Comparison of ENCODE assay signal across 10 cellular contexts in the genomic region with DNA sequence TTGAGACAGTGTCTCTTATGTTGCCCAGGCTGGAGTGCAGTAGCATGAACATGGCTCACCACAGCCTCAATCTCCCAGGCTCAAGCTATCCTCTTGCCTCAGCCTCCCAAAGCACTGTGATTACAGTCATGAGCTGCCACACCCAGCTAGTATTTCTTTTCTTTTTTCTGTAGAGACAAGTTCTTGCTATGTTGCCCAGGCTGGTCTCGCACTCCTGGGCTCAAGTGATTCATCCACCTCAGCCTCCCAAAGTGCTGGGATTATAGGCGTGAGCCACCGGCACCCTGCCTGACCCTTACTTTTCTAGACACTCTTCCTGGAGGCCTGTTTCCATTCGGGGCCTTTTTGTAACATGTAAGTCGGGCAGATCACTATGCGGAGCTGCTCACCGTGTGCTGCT.
DNase-seq lines count a peak whose midpoint lies in the region; ATAC-seq and TF ChIP-seq lines count a peak whose summit lies in the region.
"Had no signal": no experiment of that assay in that cellular context is flagged by ENCODE, and none has a peak within 500 bp of the region (broad histone marks: within the 10 kb centered on the region; RNA-seq: fewer than 3 reads in every experiment).

No MANE protein-coding gene starts in this region.

- no peaks in the 10 kb centered on the region for H3K9me3 Mint-ChIP-seq in activated naive CD8-positive, alpha-beta T cell treated with anti-CD3 and anti-CD28 coated beads, Interleukin-2, amount 50 U/mL, for 24 hours
- H3K9me3 Mint-ChIP-seq: activated naive CD8-positive, alpha-beta T cell treated with anti-CD3 and anti-CD28 coated beads for 36 hours had no signal

- H3K27ac Mint-ChIP-seq in activated naive CD8-positive, alpha-beta T cell treated with anti-CD3 and anti-CD28 coated beads, Interleukin-2, amount 50 U/mL, for 24 hours: no peak overlapping the region
- H3K27ac Mint-ChIP-seq: activated naive CD8-positive, alpha-beta T cell treated with anti-CD3 and anti-CD28 coated beads for 36 hours had no signal

- TF ChIP-seq CTCF in WERI-Rb-1 (IDR thresholded peaks at IDR 0.05; ENCODE audit: low read depth, low read length): no peak

- H3K36me3 Mint-ChIP-seq in activated naive CD8-positive, alpha-beta T cell treated with anti-CD3 and anti-CD28 coated beads, Interleukin-2, amount 50 U/mL, for 24 hours (ENCODE audit: low read depth): no peaks in the 10 kb centered on the region
- H3K36me3 Mint-ChIP-seq: activated naive CD8-positive, alpha-beta T cell treated with anti-CD3 and anti-CD28 coated beads for 36 hours had no signal

- H3K27ac ChIP-seq in WERI-Rb-1 (peak overlapping the region; percentile 64), skin epidermis (peak overlapping the region in 17 of 21 experiments; percentile 21 to 91 (median 82))
- H3K27ac ChIP-seq: C4-2B had no signal

- no peaks in the 10 kb centered on the region for H3K27me3 ChIP-seq in WERI-Rb-1 (ENCODE audit: insufficient read depth, low read depth, severe bottlenecking)

- H3K36me3 ChIP-seq in WERI-Rb-1: no peaks in the 10 kb centered on the region

- H3K27me3 Mint-ChIP-seq in activated naive CD8-positive, alpha-beta T cell treated with anti-CD3 and anti-CD28 coated beads, Interleukin-2, amount 50 U/mL, for 24 hours: no peaks in the 10 kb centered on the region
- H3K27me3 Mint-ChIP-seq: activated naive CD8-positive, alpha-beta T cell treated with anti-CD3 and anti-CD28 coated beads for 36 hours had no signal

- DNase-seq in ELR (ENCODE audit: low read depth) (peak; percentile 53), WERI-Rb-1 (peak; percentile 26), iris pigment epithelial cell (ENCODE audit: low read depth) (peak; percentile 52), T-helper 1 cell (no peak), NOMO-1 (lab: John Stamatoyannopoulos, UW; ENCODE audit: unreplicated experiment in 2 of 2) (no peak)
- no peak for DNase-seq in activated naive CD8-positive, alpha-beta T cell treated with anti-CD3 and anti-CD28 coated beads, Interleukin-2, amount 50 U/mL, for 24 hours
- DNase-seq: activated naive CD8-positive, alpha-beta T cell treated with anti-CD3 and anti-CD28 coated beads for 36 hours had no signal

- H3K9me3 ChIP-seq in WERI-Rb-1 (ENCODE audit: severe bottlenecking): no peaks in the 10 kb centered on the region

- H3K4me1 Mint-ChIP-seq in activated naive CD8-positive, alpha-beta T cell treated with anti-CD3 and anti-CD28 coated beads, Interleukin-2, amount 50 U/mL, for 24 hours: no peaks in the 10 kb centered on the region
- H3K4me1 Mint-ChIP-seq: activated naive CD8-positive, alpha-beta T cell treated with anti-CD3 and anti-CD28 coated beads for 36 hours had no signal

- H3K4me3 ChIP-seq in WERI-Rb-1 (ENCODE audit: low read depth, low read length): no peak overlapping the region
- H3K4me3 ChIP-seq in skin epidermis: no peak overlapping the region

- ATAC-seq in GM21367 (IDR thresholded peaks at IDR 0.05; ENCODE audit: unreplicated experiment): no peak
- no peak for ATAC-seq in activated naive CD8-positive, alpha-beta T cell treated with anti-CD3 and anti-CD28 coated beads, Interleukin-2, amount 50 U/mL, for 24 hours

- H3K4me3 Mint-ChIP-seq in activated naive CD8-positive, alpha-beta T cell treated with anti-CD3 and anti-CD28 coated beads, Interleukin-2, amount 50 U/mL, for 24 hours: no peak overlapping the region
- H3K4me3 Mint-ChIP-seq: activated naive CD8-positive, alpha-beta T cell treated with anti-CD3 and anti-CD28 coated beads for 36 hours had no signal

Comparison
In these comparisons a context has a peak if more than half of its experiments do, and no peak if none do; other contexts are left out.
1. DNase-seq: peak in ELR (single experiment), WERI-Rb-1 (single experiment) and iris pigment epithelial cell (single experiment); none in T-helper 1 cell (0 of 5), activated naive CD8-positive, alpha-beta T cell treated with anti-CD3 and anti-CD28 coated beads, Interleukin-2, amount 50 U/mL, for 24 hours (single experiment) and NOMO-1 (0 of 2).